23 cellular contexts compared by ENCODE assay signal in genomic region chr6:101275251-101275650, GRCh38.
"Had no signal": no experiment of that assay in that cellular context is flagged by ENCODE, and none has a peak within 500 bp of the region (broad histone marks: within the 10 kb centered on the region; RNA-seq: fewer than 3 reads in every experiment).

No MANE protein-coding gene starts in this region.

- H3K36me3 Mint-ChIP-seq: mesothelial cell of epicardium had no signal

- H3K36me3 ChIP-seq: colonic mucosa, esophagus squamous epithelium, gastrocnemius medialis, heart right ventricle, left lung, lower lobe of right lung had no signal

- H3K9me3 Mint-ChIP-seq: dendritic cell treated with granulocyte-macrophage colony-stimulating factor and Interleukin-4, amounts not matched to agents 40 ng/mL and 50 ng/mL, for 4 days; endodermal cell had no signal

- H3K4me1 Mint-ChIP-seq: endodermal cell, mesothelial cell of epicardium had no signal

- DNase-seq: colonic mucosa; cortex of kidney; effector CD8-positive, alpha-beta T cell; effector memory CD8-positive, alpha-beta T cell; endodermal cell; erythroblast; esophagus squamous epithelium; foreskin melanocyte; gastrocnemius medialis; glutamatergic neuron; head of caudate nucleus; heart right ventricle; hippocampal formation; left cardiac atrium; left lung; left ventricle myocardium superior; lower lobe of right lung; mesenchymal stem cell; mucosa of descending colon had no signal

- H3K27me3 Mint-ChIP-seq: dendritic cell treated with granulocyte-macrophage colony-stimulating factor and Interleukin-4, amounts not matched to agents 40 ng/mL and 50 ng/mL, for 4 days; effector memory CD8-positive, alpha-beta T cell had no signal

- H3K27me3 ChIP-seq: colonic mucosa, esophagus squamous epithelium, gastrocnemius medialis, heart right ventricle, left lung had no signal

- H3K27ac Mint-ChIP-seq: dendritic cell treated with granulocyte-macrophage colony-stimulating factor and Interleukin-4, amounts not matched to agents 40 ng/mL and 50 ng/mL, for 4 days; effector memory CD8-positive, alpha-beta T cell; endodermal cell; mesothelial cell of epicardium had no signal

- H3K4me3 Mint-ChIP-seq: dendritic cell treated with granulocyte-macrophage colony-stimulating factor and Interleukin-4, amounts not matched to agents 40 ng/mL and 50 ng/mL, for 4 days; effector memory CD8-positive, alpha-beta T cell; endodermal cell; mesothelial cell of epicardium had no signal

- H3K27ac ChIP-seq: colonic mucosa, epithelial cell of prostate, esophagus squamous epithelium, gastrocnemius medialis, heart right ventricle, left lung, lower lobe of right lung had no signal

- H3K9me3 ChIP-seq: colonic mucosa, esophagus squamous epithelium, gastrocnemius medialis, lower lobe of right lung, mucosa of descending colon had no signal

- H3K4me3 ChIP-seq: colonic mucosa, esophagus squamous epithelium, gastrocnemius medialis, heart right ventricle, left lung, lower lobe of right lung, mucosa of descending colon had no signal

- H3K4me1 ChIP-seq: colonic mucosa, esophagus squamous epithelium, gastrocnemius medialis, heart right ventricle, left lung, lower lobe of right lung had no signal

- ATAC-seq: effector memory CD8-positive, alpha-beta T cell; esophagus mucosa; gastrocnemius medialis; heart right ventricle; left cardiac atrium; left ventricle myocardium superior; lower lobe of right lung; mucosa of descending colon had no signal
